In the genomic region with DNA sequence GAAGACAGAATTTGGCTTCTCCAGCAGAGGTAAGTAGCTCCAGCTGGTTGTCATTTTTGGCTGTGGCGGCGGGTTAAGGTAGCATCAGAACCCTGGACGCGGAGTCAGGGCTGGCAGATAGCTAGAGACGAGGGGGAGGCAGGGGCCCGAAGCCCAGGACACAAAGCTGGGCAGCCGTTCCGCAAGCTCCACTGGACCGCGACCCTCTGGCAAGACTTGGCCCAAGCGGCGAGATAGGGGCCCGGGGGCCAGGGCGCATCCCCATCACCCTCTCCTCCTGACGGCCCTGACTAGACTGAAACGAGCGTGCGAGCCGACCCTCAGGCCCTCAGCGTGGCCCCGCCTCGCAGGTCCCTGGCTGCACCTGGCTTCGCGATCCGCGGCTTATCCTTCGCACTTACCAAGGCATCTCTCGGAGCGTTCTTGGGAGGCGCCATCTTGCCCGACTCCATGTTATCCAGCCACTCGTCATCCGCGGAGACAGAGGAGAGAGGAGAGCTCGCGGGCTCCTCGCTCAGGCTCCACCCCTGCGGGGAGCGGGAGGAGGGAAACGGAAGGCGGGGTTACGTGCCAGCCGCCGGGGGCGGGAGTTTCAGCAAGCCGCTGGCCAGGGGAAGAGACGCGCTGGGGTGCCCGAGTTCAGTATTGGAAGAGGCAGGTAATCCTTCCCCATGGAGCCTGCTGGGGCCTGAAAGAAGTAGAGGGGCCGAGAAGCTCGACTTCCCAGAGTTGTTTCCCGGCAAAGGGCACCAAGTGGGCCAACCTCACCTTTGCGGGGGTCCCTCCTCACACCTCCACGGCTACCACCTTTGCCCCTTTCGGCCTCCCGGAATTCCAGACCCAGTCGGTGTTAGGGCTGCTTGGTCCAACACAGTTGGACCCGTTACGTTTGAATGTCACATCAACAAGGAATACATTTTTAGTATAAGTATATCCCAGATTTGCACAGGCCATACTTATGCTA, we compare ENCODE assay signal across 1 cellular context.
TF ChIP-seq lines count a peak whose summit lies in the region.

A gene with protein sequence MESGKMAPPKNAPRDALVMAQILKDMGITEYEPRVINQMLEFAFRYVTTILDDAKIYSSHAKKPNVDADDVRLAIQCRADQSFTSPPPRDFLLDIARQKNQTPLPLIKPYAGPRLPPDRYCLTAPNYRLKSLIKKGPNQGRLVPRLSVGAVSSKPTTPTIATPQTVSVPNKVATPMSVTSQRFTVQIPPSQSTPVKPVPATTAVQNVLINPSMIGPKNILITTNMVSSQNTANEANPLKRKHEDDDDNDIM (minus strand): TSS at position 491 of the 964 bp plus-strand sequence. CDS start 39 bp downstream, at position 452.

TF ChIP-seq in K562, 482 proteins besides CTCF, POLR2A, EP300 and RAD21 (continued from another document and continues in another):
- TF ChIP-seq, protein P1, sequence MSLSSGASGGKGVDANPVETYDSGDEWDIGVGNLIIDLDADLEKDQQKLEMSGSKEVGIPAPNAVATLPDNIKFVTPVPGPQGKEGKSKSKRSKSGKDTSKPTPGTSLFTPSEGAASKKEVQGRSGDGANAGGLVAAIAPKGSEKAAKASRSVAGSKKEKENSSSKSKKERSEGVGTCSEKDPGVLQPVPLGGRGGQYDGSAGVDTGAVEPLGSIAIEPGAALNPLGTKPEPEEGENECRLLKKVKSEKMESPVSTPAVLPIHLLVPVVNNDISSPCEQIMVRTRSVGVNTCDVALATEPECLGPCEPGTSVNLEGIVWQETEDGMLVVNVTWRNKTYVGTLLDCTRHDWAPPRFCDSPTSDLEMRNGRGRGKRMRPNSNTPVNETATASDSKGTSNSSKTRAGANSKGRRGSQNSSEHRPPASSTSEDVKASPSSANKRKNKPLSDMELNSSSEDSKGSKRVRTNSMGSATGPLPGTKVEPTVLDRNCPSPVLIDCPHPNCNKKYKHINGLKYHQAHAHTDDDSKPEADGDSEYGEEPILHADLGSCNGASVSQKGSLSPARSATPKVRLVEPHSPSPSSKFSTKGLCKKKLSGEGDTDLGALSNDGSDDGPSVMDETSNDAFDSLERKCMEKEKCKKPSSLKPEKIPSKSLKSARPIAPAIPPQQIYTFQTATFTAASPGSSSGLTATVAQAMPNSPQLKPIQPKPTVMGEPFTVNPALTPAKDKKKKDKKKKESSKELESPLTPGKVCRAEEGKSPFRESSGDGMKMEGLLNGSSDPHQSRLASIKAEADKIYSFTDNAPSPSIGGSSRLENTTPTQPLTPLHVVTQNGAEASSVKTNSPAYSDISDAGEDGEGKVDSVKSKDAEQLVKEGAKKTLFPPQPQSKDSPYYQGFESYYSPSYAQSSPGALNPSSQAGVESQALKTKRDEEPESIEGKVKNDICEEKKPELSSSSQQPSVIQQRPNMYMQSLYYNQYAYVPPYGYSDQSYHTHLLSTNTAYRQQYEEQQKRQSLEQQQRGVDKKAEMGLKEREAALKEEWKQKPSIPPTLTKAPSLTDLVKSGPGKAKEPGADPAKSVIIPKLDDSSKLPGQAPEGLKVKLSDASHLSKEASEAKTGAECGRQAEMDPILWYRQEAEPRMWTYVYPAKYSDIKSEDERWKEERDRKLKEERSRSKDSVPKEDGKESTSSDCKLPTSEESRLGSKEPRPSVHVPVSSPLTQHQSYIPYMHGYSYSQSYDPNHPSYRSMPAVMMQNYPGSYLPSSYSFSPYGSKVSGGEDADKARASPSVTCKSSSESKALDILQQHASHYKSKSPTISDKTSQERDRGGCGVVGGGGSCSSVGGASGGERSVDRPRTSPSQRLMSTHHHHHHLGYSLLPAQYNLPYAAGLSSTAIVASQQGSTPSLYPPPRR (CRISPR knock-in tag; IDR thresholded peaks at IDR 0.05; ENCODE audit: borderline replicate concordance) = no peak
- TF ChIP-seq TGIF2 (CRISPR knock-in tag; IDR thresholded peaks at IDR 0.05) (0 out of 2 replicates have a peak, but pooled peaks have one; percentile 56), PHF8 (IDR thresholded peaks at IDR 0.05; ENCODE audit: borderline replicate concordance, low read length) (peak; percentile 72; the same call in 1 of the 2 replicates), FOXA3 (CRISPR knock-in tag; conservative IDR thresholded peaks at IDR 0.05 in 1 of 2, IDR thresholded peaks at IDR 0.05 in 1 of 2) (no peak; a peak in 1 of 4 replicates), ATF1 (CRISPR knock-in tag; IDR thresholded peaks at IDR 0.05) (no peak), ATF1 (tag; IDR thresholded peaks at IDR 0.05) (peak; percentile 71), ZNF23 (CRISPR knock-in tag; IDR thresholded peaks at IDR 0.05) (no peak), ZNF77 (CRISPR knock-in tag; IDR thresholded peaks at IDR 0.05) (no peak), HIVEP1 (CRISPR knock-in tag; IDR thresholded peaks at IDR 0.05) (no peak), CREBBP (IDR thresholded peaks at IDR 0.05; ENCODE audit: low read depth, low read length) (no peak), HNRNPUL1 (IDR thresholded peaks at IDR 0.05; ENCODE audit: low read length) (no peak), ZNF224 (CRISPR knock-in tag; IDR thresholded peaks at IDR 0.05) (no peak), KLF13 (tag; IDR thresholded peaks at IDR 0.05; ENCODE audit: borderline replicate concordance, low read depth) (no peak), ZNF668 (CRISPR knock-in tag; IDR thresholded peaks at IDR 0.05) (no peak), RBBP5 (IDR thresholded peaks at IDR 0.05; ENCODE audit: borderline replicate concordance, insufficient read depth, low read length, poor library complexity, severe bottlenecking) (no peak), ZSCAN29 (IDR thresholded peaks at IDR 0.05) (no peak), RCOR1 (IDR thresholded peaks at IDR 0.05; ENCODE audit: borderline replicate concordance in 1 of 2, low read depth in 2 of 2, low read length in 2 of 2) (0 out of 4 replicates have a peak, but pooled peaks of 1 of the 2 experiments have one; percentile 2), NRF1 (conservative IDR thresholded peaks at IDR 0.05 in 1 of 2, IDR thresholded peaks at IDR 0.05 in 1 of 2) (peak in 1 of 2 experiments; percentile 34; a peak in 1 of 4 replicates), HDAC1 (IDR thresholded peaks at IDR 0.05) (peak in 1 of 2 experiments; percentile 27; a peak in 2 of 4 replicates), TCF7 (IDR thresholded peaks at IDR 0.05; ENCODE audit: borderline replicate concordance) (no peak), ZKSCAN8 (CRISPR knock-in tag; IDR thresholded peaks at IDR 0.05) (no peak), COPS2 (conservative IDR thresholded peaks at IDR 0.05) (no peak), FOXK2 (conservative IDR thresholded peaks at IDR 0.05 in 1 of 2, IDR thresholded peaks at IDR 0.05 in 1 of 2; ENCODE audit: low read depth in 2 of 2) (peak in 1 of 2 experiments; percentile 23; a peak in 1 of 4 replicates), CHCHD3 (CRISPR knock-in tag; IDR thresholded peaks at IDR 0.05) (no peak), HNRNPLL (IDR thresholded peaks at IDR 0.05; ENCODE audit: low read depth, low read length, poor library complexity, severe bottlenecking) (peak; percentile 31), ZNF140 (CRISPR knock-in tag; IDR thresholded peaks at IDR 0.05) (no peak), ERF (CRISPR knock-in tag; IDR thresholded peaks at IDR 0.05) (no peak), GATAD2A (IDR thresholded peaks at IDR 0.05) (no peak), FOXJ2 (tag; IDR thresholded peaks at IDR 0.05) (no peak), ZNF274 (IDR thresholded peaks at IDR 0.05; ENCODE audit: borderline replicate concordance, low read depth, low read length) (no peak), NELFE (IDR thresholded peaks at IDR 0.05; ENCODE audit: insufficient read depth, insufficient read length) (no peak)
- TF ChIP-seq, protein P2, sequence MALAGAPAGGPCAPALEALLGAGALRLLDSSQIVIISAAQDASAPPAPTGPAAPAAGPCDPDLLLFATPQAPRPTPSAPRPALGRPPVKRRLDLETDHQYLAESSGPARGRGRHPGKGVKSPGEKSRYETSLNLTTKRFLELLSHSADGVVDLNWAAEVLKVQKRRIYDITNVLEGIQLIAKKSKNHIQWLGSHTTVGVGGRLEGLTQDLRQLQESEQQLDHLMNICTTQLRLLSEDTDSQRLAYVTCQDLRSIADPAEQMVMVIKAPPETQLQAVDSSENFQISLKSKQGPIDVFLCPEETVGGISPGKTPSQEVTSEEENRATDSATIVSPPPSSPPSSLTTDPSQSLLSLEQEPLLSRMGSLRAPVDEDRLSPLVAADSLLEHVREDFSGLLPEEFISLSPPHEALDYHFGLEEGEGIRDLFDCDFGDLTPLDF (CRISPR knock-in tag; IDR thresholded peaks at IDR 0.05) = peak; percentile 70
- TF ChIP-seq, protein P3, sequence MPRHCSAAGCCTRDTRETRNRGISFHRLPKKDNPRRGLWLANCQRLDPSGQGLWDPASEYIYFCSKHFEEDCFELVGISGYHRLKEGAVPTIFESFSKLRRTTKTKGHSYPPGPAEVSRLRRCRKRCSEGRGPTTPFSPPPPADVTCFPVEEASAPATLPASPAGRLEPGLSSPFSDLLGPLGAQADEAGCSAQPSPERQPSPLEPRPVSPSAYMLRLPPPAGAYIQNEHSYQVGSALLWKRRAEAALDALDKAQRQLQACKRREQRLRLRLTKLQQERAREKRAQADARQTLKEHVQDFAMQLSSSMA (CRISPR knock-in tag; IDR thresholded peaks at IDR 0.05) = no peak
- TF ChIP-seq, protein P4, sequence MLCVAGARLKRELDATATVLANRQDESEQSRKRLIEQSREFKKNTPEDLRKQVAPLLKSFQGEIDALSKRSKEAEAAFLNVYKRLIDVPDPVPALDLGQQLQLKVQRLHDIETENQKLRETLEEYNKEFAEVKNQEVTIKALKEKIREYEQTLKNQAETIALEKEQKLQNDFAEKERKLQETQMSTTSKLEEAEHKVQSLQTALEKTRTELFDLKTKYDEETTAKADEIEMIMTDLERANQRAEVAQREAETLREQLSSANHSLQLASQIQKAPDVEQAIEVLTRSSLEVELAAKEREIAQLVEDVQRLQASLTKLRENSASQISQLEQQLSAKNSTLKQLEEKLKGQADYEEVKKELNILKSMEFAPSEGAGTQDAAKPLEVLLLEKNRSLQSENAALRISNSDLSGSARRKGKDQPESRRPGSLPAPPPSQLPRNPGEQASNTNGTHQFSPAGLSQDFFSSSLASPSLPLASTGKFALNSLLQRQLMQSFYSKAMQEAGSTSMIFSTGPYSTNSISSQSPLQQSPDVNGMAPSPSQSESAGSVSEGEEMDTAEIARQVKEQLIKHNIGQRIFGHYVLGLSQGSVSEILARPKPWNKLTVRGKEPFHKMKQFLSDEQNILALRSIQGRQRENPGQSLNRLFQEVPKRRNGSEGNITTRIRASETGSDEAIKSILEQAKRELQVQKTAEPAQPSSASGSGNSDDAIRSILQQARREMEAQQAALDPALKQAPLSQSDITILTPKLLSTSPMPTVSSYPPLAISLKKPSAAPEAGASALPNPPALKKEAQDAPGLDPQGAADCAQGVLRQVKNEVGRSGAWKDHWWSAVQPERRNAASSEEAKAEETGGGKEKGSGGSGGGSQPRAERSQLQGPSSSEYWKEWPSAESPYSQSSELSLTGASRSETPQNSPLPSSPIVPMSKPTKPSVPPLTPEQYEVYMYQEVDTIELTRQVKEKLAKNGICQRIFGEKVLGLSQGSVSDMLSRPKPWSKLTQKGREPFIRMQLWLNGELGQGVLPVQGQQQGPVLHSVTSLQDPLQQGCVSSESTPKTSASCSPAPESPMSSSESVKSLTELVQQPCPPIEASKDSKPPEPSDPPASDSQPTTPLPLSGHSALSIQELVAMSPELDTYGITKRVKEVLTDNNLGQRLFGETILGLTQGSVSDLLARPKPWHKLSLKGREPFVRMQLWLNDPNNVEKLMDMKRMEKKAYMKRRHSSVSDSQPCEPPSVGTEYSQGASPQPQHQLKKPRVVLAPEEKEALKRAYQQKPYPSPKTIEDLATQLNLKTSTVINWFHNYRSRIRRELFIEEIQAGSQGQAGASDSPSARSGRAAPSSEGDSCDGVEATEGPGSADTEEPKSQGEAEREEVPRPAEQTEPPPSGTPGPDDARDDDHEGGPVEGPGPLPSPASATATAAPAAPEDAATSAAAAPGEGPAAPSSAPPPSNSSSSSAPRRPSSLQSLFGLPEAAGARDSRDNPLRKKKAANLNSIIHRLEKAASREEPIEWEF (CRISPR knock-in tag; IDR thresholded peaks at IDR 0.05) = no peak
- TF ChIP-seq, protein P5, sequence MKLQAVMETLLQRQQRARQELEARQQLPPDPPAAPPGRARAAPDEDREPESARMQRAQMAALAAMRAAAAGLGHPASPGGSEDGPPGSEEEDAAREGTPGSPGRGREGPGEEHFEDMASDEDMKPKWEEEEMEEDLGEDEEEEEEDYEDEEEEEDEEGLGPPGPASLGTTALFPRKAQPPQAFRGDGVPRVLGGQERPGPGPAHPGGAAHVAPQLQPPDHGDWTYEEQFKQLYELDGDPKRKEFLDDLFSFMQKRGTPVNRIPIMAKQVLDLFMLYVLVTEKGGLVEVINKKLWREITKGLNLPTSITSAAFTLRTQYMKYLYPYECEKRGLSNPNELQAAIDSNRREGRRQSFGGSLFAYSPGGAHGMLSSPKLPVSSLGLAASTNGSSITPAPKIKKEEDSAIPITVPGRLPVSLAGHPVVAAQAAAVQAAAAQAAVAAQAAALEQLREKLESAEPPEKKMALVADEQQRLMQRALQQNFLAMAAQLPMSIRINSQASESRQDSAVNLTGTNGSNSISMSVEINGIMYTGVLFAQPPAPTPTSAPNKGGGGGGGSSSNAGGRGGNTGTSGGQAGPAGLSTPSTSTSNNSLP (IDR thresholded peaks at IDR 0.05; ENCODE audit: borderline replicate concordance, low read depth, low read length) = no peak
- TF ChIP-seq, protein P6, sequence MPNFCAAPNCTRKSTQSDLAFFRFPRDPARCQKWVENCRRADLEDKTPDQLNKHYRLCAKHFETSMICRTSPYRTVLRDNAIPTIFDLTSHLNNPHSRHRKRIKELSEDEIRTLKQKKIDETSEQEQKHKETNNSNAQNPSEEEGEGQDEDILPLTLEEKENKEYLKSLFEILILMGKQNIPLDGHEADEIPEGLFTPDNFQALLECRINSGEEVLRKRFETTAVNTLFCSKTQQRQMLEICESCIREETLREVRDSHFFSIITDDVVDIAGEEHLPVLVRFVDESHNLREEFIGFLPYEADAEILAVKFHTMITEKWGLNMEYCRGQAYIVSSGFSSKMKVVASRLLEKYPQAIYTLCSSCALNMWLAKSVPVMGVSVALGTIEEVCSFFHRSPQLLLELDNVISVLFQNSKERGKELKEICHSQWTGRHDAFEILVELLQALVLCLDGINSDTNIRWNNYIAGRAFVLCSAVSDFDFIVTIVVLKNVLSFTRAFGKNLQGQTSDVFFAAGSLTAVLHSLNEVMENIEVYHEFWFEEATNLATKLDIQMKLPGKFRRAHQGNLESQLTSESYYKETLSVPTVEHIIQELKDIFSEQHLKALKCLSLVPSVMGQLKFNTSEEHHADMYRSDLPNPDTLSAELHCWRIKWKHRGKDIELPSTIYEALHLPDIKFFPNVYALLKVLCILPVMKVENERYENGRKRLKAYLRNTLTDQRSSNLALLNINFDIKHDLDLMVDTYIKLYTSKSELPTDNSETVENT (CRISPR knock-in tag; IDR thresholded peaks at IDR 0.05) = peak; percentile 46; the same call in 1 of the 2 replicates
- TF ChIP-seq, protein P7, sequence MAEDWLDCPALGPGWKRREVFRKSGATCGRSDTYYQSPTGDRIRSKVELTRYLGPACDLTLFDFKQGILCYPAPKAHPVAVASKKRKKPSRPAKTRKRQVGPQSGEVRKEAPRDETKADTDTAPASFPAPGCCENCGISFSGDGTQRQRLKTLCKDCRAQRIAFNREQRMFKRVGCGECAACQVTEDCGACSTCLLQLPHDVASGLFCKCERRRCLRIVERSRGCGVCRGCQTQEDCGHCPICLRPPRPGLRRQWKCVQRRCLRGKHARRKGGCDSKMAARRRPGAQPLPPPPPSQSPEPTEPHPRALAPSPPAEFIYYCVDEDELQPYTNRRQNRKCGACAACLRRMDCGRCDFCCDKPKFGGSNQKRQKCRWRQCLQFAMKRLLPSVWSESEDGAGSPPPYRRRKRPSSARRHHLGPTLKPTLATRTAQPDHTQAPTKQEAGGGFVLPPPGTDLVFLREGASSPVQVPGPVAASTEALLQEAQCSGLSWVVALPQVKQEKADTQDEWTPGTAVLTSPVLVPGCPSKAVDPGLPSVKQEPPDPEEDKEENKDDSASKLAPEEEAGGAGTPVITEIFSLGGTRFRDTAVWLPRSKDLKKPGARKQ (CRISPR knock-in tag; IDR thresholded peaks at IDR 0.05) = no peak
